Comparison of ENCODE assay signal across 1 cellular context in the genomic region with DNA sequence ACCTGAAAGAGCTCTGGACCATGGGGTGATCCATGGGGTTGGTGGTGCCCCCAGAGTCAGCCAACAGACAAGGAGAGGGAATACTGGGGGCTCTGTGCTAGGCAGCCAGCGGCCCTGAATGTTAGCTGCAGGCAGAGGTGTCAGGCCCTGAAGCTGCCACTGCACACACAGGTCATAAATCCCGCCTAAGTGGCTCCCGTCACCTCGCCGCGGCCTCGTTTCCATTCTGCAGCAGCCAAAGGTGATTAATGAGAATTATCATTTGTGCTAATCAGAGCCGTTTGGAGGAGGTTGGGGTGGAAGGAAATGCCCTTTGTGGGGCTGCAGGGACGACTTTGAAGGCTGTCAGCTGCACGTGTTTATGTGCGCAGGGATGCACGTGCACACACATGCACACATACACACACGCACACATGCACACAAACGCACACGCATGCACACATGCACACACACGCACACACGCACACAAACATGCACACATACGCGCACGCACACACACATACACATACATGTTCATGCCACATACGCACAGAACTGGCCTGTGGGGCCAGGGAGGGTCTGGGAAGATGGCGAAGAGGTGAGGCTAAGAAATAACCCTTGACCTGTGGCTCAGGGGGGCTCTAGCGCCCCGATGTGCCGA.
TF ChIP-seq lines count a peak whose summit lies in the region.

No MANE protein-coding gene starts in this region.

TF ChIP-seq in HEK293, 187 proteins besides CTCF, POLR2A, EP300 and RAD21 (continued from another document):
- TF ChIP-seq, protein P1, sequence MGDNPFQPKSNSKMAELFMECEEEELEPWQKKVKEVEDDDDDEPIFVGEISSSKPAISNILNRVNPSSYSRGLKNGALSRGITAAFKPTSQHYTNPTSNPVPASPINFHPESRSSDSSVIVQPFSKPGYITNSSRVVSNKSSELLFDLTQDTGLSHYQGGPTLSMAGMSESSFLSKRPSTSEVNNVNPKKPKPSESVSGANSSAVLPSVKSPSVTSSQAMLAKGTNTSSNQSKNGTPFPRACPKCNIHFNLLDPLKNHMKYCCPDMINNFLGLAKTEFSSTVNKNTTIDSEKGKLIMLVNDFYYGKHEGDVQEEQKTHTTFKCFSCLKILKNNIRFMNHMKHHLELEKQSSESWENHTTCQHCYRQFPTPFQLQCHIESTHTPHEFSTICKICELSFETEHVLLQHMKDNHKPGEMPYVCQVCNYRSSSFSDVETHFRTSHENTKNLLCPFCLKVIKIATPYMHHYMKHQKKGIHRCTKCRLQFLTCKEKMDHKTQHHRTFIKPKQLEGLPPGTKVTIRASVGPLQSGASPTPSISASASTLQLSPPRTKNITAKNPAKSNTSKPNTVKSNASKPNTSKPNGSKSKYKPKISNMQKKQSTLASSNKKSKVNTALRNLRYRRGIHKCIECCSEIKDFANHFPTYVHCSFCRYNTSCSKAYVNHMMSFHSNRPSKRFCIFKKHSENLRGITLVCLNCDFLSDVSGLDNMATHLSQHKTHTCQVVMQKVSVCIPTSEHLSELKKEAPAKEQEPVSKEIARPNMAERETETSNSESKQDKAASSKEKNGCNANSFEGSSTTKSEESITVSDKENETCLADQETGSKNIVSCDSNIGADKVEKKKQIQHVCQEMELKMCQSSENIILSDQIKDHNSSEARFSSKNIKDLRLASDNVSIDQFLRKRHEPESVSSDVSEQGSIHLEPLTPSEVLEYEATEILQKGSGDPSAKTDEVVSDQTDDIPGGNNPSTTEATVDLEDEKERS (tag by site-specific recombination; IDR thresholded peaks at IDR 0.05) = no peak
- TF ChIP-seq, protein P2, sequence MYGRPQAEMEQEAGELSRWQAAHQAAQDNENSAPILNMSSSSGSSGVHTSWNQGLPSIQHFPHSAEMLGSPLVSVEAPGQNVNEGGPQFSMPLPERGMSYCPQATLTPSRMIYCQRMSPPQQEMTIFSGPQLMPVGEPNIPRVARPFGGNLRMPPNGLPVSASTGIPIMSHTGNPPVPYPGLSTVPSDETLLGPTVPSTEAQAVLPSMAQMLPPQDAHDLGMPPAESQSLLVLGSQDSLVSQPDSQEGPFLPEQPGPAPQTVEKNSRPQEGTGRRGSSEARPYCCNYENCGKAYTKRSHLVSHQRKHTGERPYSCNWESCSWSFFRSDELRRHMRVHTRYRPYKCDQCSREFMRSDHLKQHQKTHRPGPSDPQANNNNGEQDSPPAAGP (tag by site-specific recombination; IDR thresholded peaks at IDR 0.05) = no peak
- TF ChIP-seq OSR2 (tag by site-specific recombination; IDR thresholded peaks at IDR 0.05) (peak; percentile 75), ZNF610 (tag by site-specific recombination; IDR thresholded peaks at IDR 0.05; ENCODE audit: borderline replicate concordance) (no peak), ZNF792 (tag by site-specific recombination; IDR thresholded peaks at IDR 0.05) (no peak), TRIM28 (IDR thresholded peaks at IDR 0.05; ENCODE audit: borderline replicate concordance, low read length) (no peak; the same call in 1 of the 2 replicates), ZBTB20 (tag by site-specific recombination; IDR thresholded peaks at IDR 0.05) (peak; percentile 58), KLF1 (tag by site-specific recombination; IDR thresholded peaks at IDR 0.05) (no peak), ZNF114 (tag by site-specific recombination; IDR thresholded peaks at IDR 0.05) (no peak), ZIC2 (tag by site-specific recombination; IDR thresholded peaks at IDR 0.05) (no peak), ZNF350 (tag by site-specific recombination; IDR thresholded peaks at IDR 0.05) (no peak), ZNF837 (tag by site-specific recombination; IDR thresholded peaks at IDR 0.05) (no peak), FEZF1 (tag by site-specific recombination; IDR thresholded peaks at IDR 0.05) (peak; percentile 28; the same call in 1 of the 2 replicates), RBAK (tag by site-specific recombination; IDR thresholded peaks at IDR 0.05) (no peak), ZNF274 (IDR thresholded peaks at IDR 0.05; ENCODE audit: low read length) (no peak), ZNF274 (tag by site-specific recombination; IDR thresholded peaks at IDR 0.05; ENCODE audit: borderline replicate concordance) (no peak)
- TF ChIP-seq, protein P3, sequence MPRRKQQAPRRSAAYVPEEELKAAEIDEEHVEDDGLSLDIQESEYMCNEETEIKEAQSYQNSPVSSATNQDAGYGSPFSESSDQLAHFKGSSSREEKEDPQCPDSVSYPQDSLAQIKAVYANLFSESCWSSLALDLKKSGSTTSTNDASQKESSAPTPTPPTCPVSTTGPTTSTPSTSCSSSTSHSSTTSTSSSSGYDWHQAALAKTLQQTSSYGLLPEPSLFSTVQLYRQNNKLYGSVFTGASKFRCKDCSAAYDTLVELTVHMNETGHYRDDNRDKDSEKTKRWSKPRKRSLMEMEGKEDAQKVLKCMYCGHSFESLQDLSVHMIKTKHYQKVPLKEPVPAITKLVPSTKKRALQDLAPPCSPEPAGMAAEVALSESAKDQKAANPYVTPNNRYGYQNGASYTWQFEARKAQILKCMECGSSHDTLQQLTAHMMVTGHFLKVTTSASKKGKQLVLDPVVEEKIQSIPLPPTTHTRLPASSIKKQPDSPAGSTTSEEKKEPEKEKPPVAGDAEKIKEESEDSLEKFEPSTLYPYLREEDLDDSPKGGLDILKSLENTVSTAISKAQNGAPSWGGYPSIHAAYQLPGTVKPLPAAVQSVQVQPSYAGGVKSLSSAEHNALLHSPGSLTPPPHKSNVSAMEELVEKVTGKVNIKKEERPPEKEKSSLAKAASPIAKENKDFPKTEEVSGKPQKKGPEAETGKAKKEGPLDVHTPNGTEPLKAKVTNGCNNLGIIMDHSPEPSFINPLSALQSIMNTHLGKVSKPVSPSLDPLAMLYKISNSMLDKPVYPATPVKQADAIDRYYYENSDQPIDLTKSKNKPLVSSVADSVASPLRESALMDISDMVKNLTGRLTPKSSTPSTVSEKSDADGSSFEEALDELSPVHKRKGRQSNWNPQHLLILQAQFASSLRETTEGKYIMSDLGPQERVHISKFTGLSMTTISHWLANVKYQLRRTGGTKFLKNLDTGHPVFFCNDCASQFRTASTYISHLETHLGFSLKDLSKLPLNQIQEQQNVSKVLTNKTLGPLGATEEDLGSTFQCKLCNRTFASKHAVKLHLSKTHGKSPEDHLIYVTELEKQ (tag by site-specific recombination; IDR thresholded peaks at IDR 0.05; ENCODE audit: borderline replicate concordance) = 0 out of 2 replicates have a peak, but pooled peaks have one; percentile 16
- TF ChIP-seq, protein P4, sequence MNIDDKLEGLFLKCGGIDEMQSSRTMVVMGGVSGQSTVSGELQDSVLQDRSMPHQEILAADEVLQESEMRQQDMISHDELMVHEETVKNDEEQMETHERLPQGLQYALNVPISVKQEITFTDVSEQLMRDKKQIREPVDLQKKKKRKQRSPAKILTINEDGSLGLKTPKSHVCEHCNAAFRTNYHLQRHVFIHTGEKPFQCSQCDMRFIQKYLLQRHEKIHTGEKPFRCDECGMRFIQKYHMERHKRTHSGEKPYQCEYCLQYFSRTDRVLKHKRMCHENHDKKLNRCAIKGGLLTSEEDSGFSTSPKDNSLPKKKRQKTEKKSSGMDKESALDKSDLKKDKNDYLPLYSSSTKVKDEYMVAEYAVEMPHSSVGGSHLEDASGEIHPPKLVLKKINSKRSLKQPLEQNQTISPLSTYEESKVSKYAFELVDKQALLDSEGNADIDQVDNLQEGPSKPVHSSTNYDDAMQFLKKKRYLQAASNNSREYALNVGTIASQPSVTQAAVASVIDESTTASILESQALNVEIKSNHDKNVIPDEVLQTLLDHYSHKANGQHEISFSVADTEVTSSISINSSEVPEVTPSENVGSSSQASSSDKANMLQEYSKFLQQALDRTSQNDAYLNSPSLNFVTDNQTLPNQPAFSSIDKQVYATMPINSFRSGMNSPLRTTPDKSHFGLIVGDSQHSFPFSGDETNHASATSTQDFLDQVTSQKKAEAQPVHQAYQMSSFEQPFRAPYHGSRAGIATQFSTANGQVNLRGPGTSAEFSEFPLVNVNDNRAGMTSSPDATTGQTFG (tag by site-specific recombination; IDR thresholded peaks at IDR 0.05; ENCODE audit: borderline replicate concordance) = 0 out of 2 replicates have a peak, but pooled peaks have one; percentile 48
- TF ChIP-seq, protein P5, sequence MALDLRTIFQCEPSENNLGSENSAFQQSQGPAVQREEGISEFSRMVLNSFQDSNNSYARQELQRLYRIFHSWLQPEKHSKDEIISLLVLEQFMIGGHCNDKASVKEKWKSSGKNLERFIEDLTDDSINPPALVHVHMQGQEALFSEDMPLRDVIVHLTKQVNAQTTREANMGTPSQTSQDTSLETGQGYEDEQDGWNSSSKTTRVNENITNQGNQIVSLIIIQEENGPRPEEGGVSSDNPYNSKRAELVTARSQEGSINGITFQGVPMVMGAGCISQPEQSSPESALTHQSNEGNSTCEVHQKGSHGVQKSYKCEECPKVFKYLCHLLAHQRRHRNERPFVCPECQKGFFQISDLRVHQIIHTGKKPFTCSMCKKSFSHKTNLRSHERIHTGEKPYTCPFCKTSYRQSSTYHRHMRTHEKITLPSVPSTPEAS (tag by site-specific recombination; IDR thresholded peaks at IDR 0.05) = peak; percentile 87
- TF ChIP-seq, protein P6, sequence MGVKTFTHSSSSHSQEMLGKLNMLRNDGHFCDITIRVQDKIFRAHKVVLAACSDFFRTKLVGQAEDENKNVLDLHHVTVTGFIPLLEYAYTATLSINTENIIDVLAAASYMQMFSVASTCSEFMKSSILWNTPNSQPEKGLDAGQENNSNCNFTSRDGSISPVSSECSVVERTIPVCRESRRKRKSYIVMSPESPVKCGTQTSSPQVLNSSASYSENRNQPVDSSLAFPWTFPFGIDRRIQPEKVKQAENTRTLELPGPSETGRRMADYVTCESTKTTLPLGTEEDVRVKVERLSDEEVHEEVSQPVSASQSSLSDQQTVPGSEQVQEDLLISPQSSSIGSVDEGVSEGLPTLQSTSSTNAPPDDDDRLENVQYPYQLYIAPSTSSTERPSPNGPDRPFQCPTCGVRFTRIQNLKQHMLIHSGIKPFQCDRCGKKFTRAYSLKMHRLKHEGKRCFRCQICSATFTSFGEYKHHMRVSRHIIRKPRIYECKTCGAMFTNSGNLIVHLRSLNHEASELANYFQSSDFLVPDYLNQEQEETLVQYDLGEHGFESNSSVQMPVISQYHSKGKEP (tag by site-specific recombination; IDR thresholded peaks at IDR 0.05) = peak; percentile 63; the same call in 1 of the 2 replicates
- TF ChIP-seq, protein P7, sequence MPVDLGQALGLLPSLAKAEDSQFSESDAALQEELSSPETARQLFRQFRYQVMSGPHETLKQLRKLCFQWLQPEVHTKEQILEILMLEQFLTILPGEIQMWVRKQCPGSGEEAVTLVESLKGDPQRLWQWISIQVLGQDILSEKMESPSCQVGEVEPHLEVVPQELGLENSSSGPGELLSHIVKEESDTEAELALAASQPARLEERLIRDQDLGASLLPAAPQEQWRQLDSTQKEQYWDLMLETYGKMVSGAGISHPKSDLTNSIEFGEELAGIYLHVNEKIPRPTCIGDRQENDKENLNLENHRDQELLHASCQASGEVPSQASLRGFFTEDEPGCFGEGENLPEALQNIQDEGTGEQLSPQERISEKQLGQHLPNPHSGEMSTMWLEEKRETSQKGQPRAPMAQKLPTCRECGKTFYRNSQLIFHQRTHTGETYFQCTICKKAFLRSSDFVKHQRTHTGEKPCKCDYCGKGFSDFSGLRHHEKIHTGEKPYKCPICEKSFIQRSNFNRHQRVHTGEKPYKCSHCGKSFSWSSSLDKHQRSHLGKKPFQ (tag by site-specific recombination; IDR thresholded peaks at IDR 0.05) = peak; percentile 49; the same call in 1 of the 2 replicates
TF ChIP-seq in HEK293: peak in this region for 11.
